In genomic region chr10:61905446-61905725, GRCh38 we compare ENCODE assay signal across 10 cellular contexts. TPM values are rescaled to one million over a fixed set of nuclear protein-coding genes. Genes with fewer than 3 reads are reported as not detected.
DNase-seq lines count a peak whose midpoint lies in the region; ATAC-seq and TF ChIP-seq lines count a peak whose summit lies in the region.
"Had no signal": no experiment of that assay in that cellular context is flagged by ENCODE, and none has a peak within 500 bp of the region (broad histone marks: within the 10 kb centered on the region; RNA-seq: fewer than 3 reads in every experiment).

No MANE protein-coding gene starts in this region.

- no peaks in the 10 kb centered on the region for H3K27me3 Mint-ChIP-seq in activated CD8-positive, alpha-beta memory T cell treated with anti-CD3 and anti-CD28 coated beads, Interleukin-2, amount 10 ng/mL, durations not matched to agents 7 days and 5 days
- no peaks in the 10 kb centered on the region for H3K27me3 Mint-ChIP-seq in activated B cell treated with CpG ODN at 0.5 μM for 24 hours
- H3K27me3 Mint-ChIP-seq in immature natural killer cell (ENCODE audit: low read depth in 3 of 3): peaks cover 8 to 17% (median 15%) of the 10 kb centered on the region in 3 donors

- CTCF ChIA-PET in activated CD8-positive, alpha-beta memory T cell treated with anti-CD3 and anti-CD28 coated beads, Interleukin-2, amount 10 ng/mL, durations not matched to agents 7 days and 5 days (lab: Charles Lee): interaction anchor here (1.0 to 1.2 kb wide), 4 partner anchors 38 to 475 kb away, joined by 3 read pairs; no protein-coding TSS in a partner anchor
- CTCF ChIA-PET in activated B cell treated with CpG ODN at 0.5 μM for 24 hours (lab: Charles Lee): interaction anchor here (0.7 to 11.3 kb wide), 8 partner anchors 8 to 339 kb away, joined by 3 to 101 read pairs (median 5); no protein-coding TSS in a partner anchor

- peak overlapping the region in 2 of 5 donors; percentile 52 to 56 for H3K9ac ChIP-seq in subcutaneous abdominal adipose tissue (ENCODE audit: low read length in 5 of 5)
- H3K9ac ChIP-seq: neural progenitor cell had no signal

- H3K36me3 Mint-ChIP-seq in activated CD8-positive, alpha-beta memory T cell treated with anti-CD3 and anti-CD28 coated beads, Interleukin-2, amount 10 ng/mL, durations not matched to agents 7 days and 5 days: peaks cover 26% of the 10 kb centered on the region
- peaks cover 48% of the 10 kb centered on the region for H3K36me3 Mint-ChIP-seq in activated B cell treated with CpG ODN at 0.5 μM for 24 hours (ENCODE audit: low read depth)
- H3K36me3 Mint-ChIP-seq in immature natural killer cell: peaks cover 0 to 8% (median 4%) of the 10 kb centered on the region in 3 donors

- H3K27ac ChIP-seq in subcutaneous abdominal adipose tissue (ENCODE audit: low read depth, low read length): peak overlapping the region; percentile 99
- H3K27ac ChIP-seq: neural progenitor cell had no signal

- no peak overlapping the region for H3K4me3 ChIP-seq in subcutaneous abdominal adipose tissue (ENCODE audit: low read depth in 1 of 5, low read length in 5 of 5)
- H3K4me3 ChIP-seq: neural progenitor cell had no signal

- H3K27me3 ChIP-seq in subcutaneous abdominal adipose tissue (ENCODE audit: control insufficient read depth in 5 of 5, insufficient read depth in 4 of 5, low read length in 5 of 5): no peaks in the 10 kb centered on the region

- DNase-seq in activated CD8-positive, alpha-beta memory T cell treated with anti-CD3 and anti-CD28 coated beads, Interleukin-2, amount 10 ng/mL, durations not matched to agents 7 days and 5 days: no peak
- DNase-seq in activated CD8-positive, alpha-beta memory T cell treated with anti-CD3 and anti-CD28 coated beads, Interleukin-2, amount 50 U/mL, for 4 hours: no peak
- DNase-seq in activated B cell treated with CpG ODN at 0.5 μM for 24 hours: no peak
- no peak for DNase-seq in immature natural killer cell
- DNase-seq in CD1c-positive myeloid dendritic cell (ENCODE audit: extremely low spot score): no peak
- no peak for DNase-seq in islet precursor cell
- DNase-seq in G401 (ENCODE audit: low spot score): no peak
- DNase-seq: Right ventricle myocardium superior had no signal

- peak overlapping the region; percentile 24 for H3K4me3 Mint-ChIP-seq in activated CD8-positive, alpha-beta memory T cell treated with anti-CD3 and anti-CD28 coated beads, Interleukin-2, amount 10 ng/mL, durations not matched to agents 7 days and 5 days
- H3K4me3 Mint-ChIP-seq in activated B cell treated with CpG ODN at 0.5 μM for 24 hours (peak overlapping the region; percentile 57), immature natural killer cell (peak overlapping the region in 3 of 5 donors; percentile 11 to 43 (median 41))

- POLR2A ChIA-PET in activated B cell treated with CpG ODN at 0.5 μM for 24 hours (lab: Charles Lee): interaction anchor here (0.9 to 11.6 kb wide), 11 partner anchors 9 to 340 kb away, joined by 3 to 589 read pairs (median 151); no protein-coding TSS in a partner anchor

- H3K4me1 Mint-ChIP-seq in activated CD8-positive, alpha-beta memory T cell treated with anti-CD3 and anti-CD28 coated beads, Interleukin-2, amount 10 ng/mL, durations not matched to agents 7 days and 5 days: peaks cover 34% of the 10 kb centered on the region
- H3K4me1 Mint-ChIP-seq in activated B cell treated with CpG ODN at 0.5 μM for 24 hours (peaks cover 46% of the 10 kb centered on the region), immature natural killer cell (peaks cover 28 to 55% of the 10 kb centered on the region in 2 donors)

- TF ChIP-seq CTCF in activated B cell treated with CpG ODN at 0.5 μM for 24 hours (IDR thresholded peaks at IDR 0.05): no peak

- intact Hi-C loops in activated B cell treated with CpG ODN at 0.5 μM for 24 hours (cut with micrococcal nuclease): loop anchor here (10.0 kb wide), 1 partner anchor 1671 kb away; no protein-coding TSS in a partner anchor

- no peaks in the 10 kb centered on the region for H3K9me3 ChIP-seq in subcutaneous abdominal adipose tissue (ENCODE audit: control insufficient read depth in 5 of 5, low read length in 5 of 5)

- in situ Hi-C loops in G401 (cut with HindIII; ENCODE audit: low sequenced_read_pairs): no loop called here

- no peak for ATAC-seq in activated CD8-positive, alpha-beta memory T cell treated with anti-CD3 and anti-CD28 coated beads, Interleukin-2, amount 10 ng/mL, durations not matched to agents 7 days and 5 days
- ATAC-seq in activated B cell treated with CpG ODN at 0.5 μM for 24 hours (ENCODE audit: low read depth): no peak

- peak overlapping the region; percentile 29 for H3K27ac Mint-ChIP-seq in activated CD8-positive, alpha-beta memory T cell treated with anti-CD3 and anti-CD28 coated beads, Interleukin-2, amount 10 ng/mL, durations not matched to agents 7 days and 5 days
- H3K27ac Mint-ChIP-seq in activated B cell treated with CpG ODN at 0.5 μM for 24 hours (peak overlapping the region; percentile 81), immature natural killer cell (peak overlapping the region in 1 of 6 donors; percentile 44)
- H3K27ac Mint-ChIP-seq: neural progenitor cell had no signal

- H3K9me3 Mint-ChIP-seq in activated CD8-positive, alpha-beta memory T cell treated with anti-CD3 and anti-CD28 coated beads, Interleukin-2, amount 10 ng/mL, durations not matched to agents 7 days and 5 days (ENCODE audit: low read depth): peaks cover 2% of the 10 kb centered on the region
- no peaks in the 10 kb centered on the region for H3K9me3 Mint-ChIP-seq in activated B cell treated with CpG ODN at 0.5 μM for 24 hours
- H3K9me3 Mint-ChIP-seq in immature natural killer cell: no peaks in the 10 kb centered on the region
- H3K9me3 Mint-ChIP-seq: neural progenitor cell had no signal

- H3K36me3 ChIP-seq in subcutaneous abdominal adipose tissue (ENCODE audit: control insufficient read depth in 5 of 5, insufficient read depth in 5 of 5, low read length in 5 of 5): no peaks in the 10 kb centered on the region
- H3K36me3 ChIP-seq: neural progenitor cell had no signal

- peaks cover 2 to 30% (median 19%) of the 10 kb centered on the region in 5 donors for H3K4me1 ChIP-seq in subcutaneous abdominal adipose tissue (ENCODE audit: control insufficient read depth in 5 of 5, insufficient read depth in 5 of 5, low read length in 5 of 5)
- H3K4me1 ChIP-seq: neural progenitor cell had no signal

RNA-seq across cellular contexts. Expression of gene ARID5B, which starts 3.9 kb away (rescaled TPM):
- 10 to 100 TPM; 34.8 to 35.9 TPM for total RNA-seq in activated CD8-positive, alpha-beta memory T cell treated with anti-CD3 and anti-CD28 coated beads, Interleukin-2, amount 10 ng/mL, durations not matched to agents 7 days and 5 days
- total RNA-seq in activated B cell treated with CpG ODN at 0.5 μM for 24 hours: 67.4 and 76.8 TPM in 2 replicates
- 10 to 100 TPM; 12.2 to 35.3 (median 22.1) TPM for polyA plus RNA-seq in immature natural killer cell
- 8.6 and 12.4 TPM in 2 replicates for total RNA-seq in G401 (2014; rRNA removed; shearing (Covaris generic))
